ENCODE assay signal across 8 cellular contexts in genomic region chr7:151056286-151057037, GRCh38. TPM values are rescaled to one million over a fixed set of nuclear protein-coding genes. Genes with fewer than 3 reads are reported as not detected.
DNase-seq lines count a peak whose midpoint lies in the region; ATAC-seq and TF ChIP-seq lines count a peak whose summit lies in the region.
"Had no signal": no experiment of that assay in that cellular context is flagged by ENCODE, and none has a peak within 500 bp of the region (broad histone marks: within the 10 kb centered on the region; RNA-seq: fewer than 3 reads in every experiment).

No MANE protein-coding gene starts in this region.

- no peak overlapping the region for H3K18ac ChIP-seq in IMR-90 (ENCODE audit: low read depth, low read length)

- no peak for TF ChIP-seq POLR2A in IMR-90 (IDR thresholded peaks at IDR 0.05; ENCODE audit: low read depth, low read length)

- in situ Hi-C loops in IMR-90 (cut with MboI; ENCODE audit: low sequenced_read_pairs): no loop called here

- TF ChIP-seq RAD21 in IMR-90 (IDR thresholded peaks at IDR 0.05; ENCODE audit: low read length): no peak

- H3K27ac ChIP-seq in IMR-90 (ENCODE audit: insufficient read depth, low read length) (no peak overlapping the region), tibial artery (no peak overlapping the region)

- 0 out of 2 replicates have a peak overlapping the region, but pooled peaks have one; percentile 82 for H3K23ac ChIP-seq in IMR-90 (ENCODE audit: low read depth, low read length)

- H2BK15ac ChIP-seq in IMR-90 (ENCODE audit: low read depth, low read length): no peak overlapping the region

- H3K79me1 ChIP-seq in IMR-90 (ENCODE audit: low read depth in 1 of 2, low read length in 2 of 2): peaks cover 11 to 41% of the 10 kb centered on the region in 2 experiments

- no peaks in the 10 kb centered on the region for H3K9me3 Mint-ChIP-seq in brain
- no peaks in the 10 kb centered on the region for H3K9me3 Mint-ChIP-seq in neural crest cell

- peak overlapping the region; percentile 88 for H3K9ac ChIP-seq in IMR-90 (ENCODE audit: low read depth, low read length)

- peaks cover 27% of the 10 kb centered on the region for H3K4me1 ChIP-seq in IMR-90 (ENCODE audit: control insufficient read depth, insufficient read depth, low read length)
- peaks cover 0 to 37% (median 32%) of the 10 kb centered on the region in 4 donors for H3K4me1 ChIP-seq in tibial artery

- no peak overlapping the region for H4K91ac ChIP-seq in IMR-90 (ENCODE audit: insufficient read depth, low read depth, low read length)

- H2AK9ac ChIP-seq in IMR-90 (replicated peaks; ENCODE audit: low read depth, low read length, poor library complexity): peak overlapping the region; percentile 72

- no peak overlapping the region for H3K14ac ChIP-seq in IMR-90 (replicated peaks; ENCODE audit: low read depth, low read length)

- intact Hi-C loops in IMR-90 (cut with micrococcal nuclease): no loop called here
- intact Hi-C loops in tibial artery (cut with DNase I; ENCODE audit: low total_unique reads): no loop called here

- peak overlapping the region; percentile 81; the same call in 1 of the 2 replicates for H3K4me2 ChIP-seq in IMR-90 (ENCODE audit: low read depth, low read length)

- ATAC-seq in IMR-90 (ENCODE audit: low read depth): no peak
- ATAC-seq in HG03571 (IDR thresholded peaks at IDR 0.05; ENCODE audit: unreplicated experiment): no peak
- ATAC-seq in HG03457 (IDR thresholded peaks at IDR 0.05; ENCODE audit: unreplicated experiment): no peak
- ATAC-seq: esophagus mucosa had no signal

- no peak overlapping the region for H2AK5ac ChIP-seq in IMR-90 (ENCODE audit: low read depth, low read length)

- POLR2A ChIA-PET in IMR-90 (lab: Charles Lee; ENCODE audit: unreplicated experiment): no interaction called here

- BruUV-seq in IMR-90 (replicated peaks; lab: Mats Ljungman, UMichigan): no TSS peak

- peak overlapping the region; percentile 76; the same call in 1 of the 2 replicates for H3K4ac ChIP-seq in IMR-90 (ENCODE audit: low read depth, low read length)

- H3K27ac Mint-ChIP-seq in brain (peak overlapping the region; percentile 91 to 99 (median 98)), neural crest cell (ENCODE audit: unreplicated experiment) (no peak overlapping the region)

- WGBS in IMR-90 (ENCODE audit: extremely low coverage in 2 of 2, insufficient read length in 1 of 2), 2 experiments: 74% methylated on average over 4 of the region's 21 CpGs; no CpG with 5 or more reads in 1 of the 2 experiments

- H3K27me3 ChIP-seq in IMR-90 (ENCODE audit: control insufficient read depth, insufficient read depth, low read length) (no peaks in the 10 kb centered on the region), tibial artery (no peaks in the 10 kb centered on the region)

- H3K4me3 ChIP-seq in IMR-90 (ENCODE audit: insufficient read depth, low read depth, low read length) (no peak overlapping the region), tibial artery (peak overlapping the region in 1 of 2 donors; percentile 65)

- DNase-seq in IMR-90 (no peak), neural crest cell (ENCODE audit: low read depth, low spot score) (no peak), tibial artery (no peak)
- DNase-seq: NCI-H524 treated with DMSO at 0.1 percent for 48 hours had no signal

- peak overlapping the region; percentile 92 for H2AFZ ChIP-seq in IMR-90 (replicated peaks; ENCODE audit: low read length, poor library complexity)

- H3K36me3 ChIP-seq in IMR-90 (ENCODE audit: control insufficient read depth, insufficient read depth, low read length) (no peaks in the 10 kb centered on the region), tibial artery (peaks cover 0 to 12% (median 0%) of the 10 kb centered on the region in 3 donors)

- no peak overlapping the region for H3K56ac ChIP-seq in IMR-90 (ENCODE audit: extremely low read depth, insufficient read depth, low read length)

- CTCF ChIA-PET in IMR-90 (lab: Yijun Ruan, JAX): no interaction called here

- dilution Hi-C loops in IMR-90 (cut with HindIII; ENCODE audit: low sequenced_read_pairs, unreplicated experiment): no loop called here

- no peaks in the 10 kb centered on the region for H3K9me3 ChIP-seq in IMR-90 (ENCODE audit: control insufficient read depth, insufficient read depth, low read length)
- H3K9me3 ChIP-seq in tibial artery: no peaks in the 10 kb centered on the region

- no peak overlapping the region for H2BK120ac ChIP-seq in IMR-90 (ENCODE audit: low read depth, low read length)

- H3K36me3 Mint-ChIP-seq in brain (peaks cover 12% of the 10 kb centered on the region), neural crest cell (ENCODE audit: low read depth) (no peaks in the 10 kb centered on the region)

- no peak overlapping the region; a peak in 2 of 4 replicates for H4K8ac ChIP-seq in IMR-90 (ENCODE audit: low read depth in 2 of 2, low read length in 2 of 2)

- no peak overlapping the region for H2BK5ac ChIP-seq in IMR-90 (ENCODE audit: low read depth, low read length, poor library complexity, severe bottlenecking)

- H4K20me1 ChIP-seq in IMR-90 (ENCODE audit: insufficient read depth, low read length): peaks cover 6% of the 10 kb centered on the region; the same call in 1 of the 2 replicates

- H3K27me3 Mint-ChIP-seq in brain: peaks cover 11% of the 10 kb centered on the region
- peaks cover 4% of the 10 kb centered on the region for H3K27me3 Mint-ChIP-seq in neural crest cell (ENCODE audit: low read depth)

- H3K9me1 ChIP-seq in IMR-90 (ENCODE audit: insufficient read depth, low read length): peaks cover 7% of the 10 kb centered on the region; the same call in 1 of the 2 replicates

- H3K4me1 Mint-ChIP-seq in brain (peaks cover 53% of the 10 kb centered on the region), neural crest cell (peaks cover 41% of the 10 kb centered on the region)

- 0 out of 2 replicates have a peak, but pooled peaks have one; percentile 5 for TF ChIP-seq CTCF in IMR-90 (conservative IDR thresholded peaks at IDR 0.05; ENCODE audit: low read depth, low read length)
- TF ChIP-seq CTCF in brain (conservative IDR thresholded peaks at IDR 0.05): no peak
- TF ChIP-seq CTCF in neural crest cell (conservative IDR thresholded peaks at IDR 0.05): peak; percentile 16
- no peak for TF ChIP-seq CTCF in tibial artery (IDR thresholded peaks at IDR 0.05)

- H3K4me3 Mint-ChIP-seq in brain (peak overlapping the region; percentile 95 to 98 (median 97)), neural crest cell (peak overlapping the region; percentile 96)

- H2BK20ac ChIP-seq in IMR-90 (ENCODE audit: low read depth, low read length): no peak overlapping the region

- H4K5ac ChIP-seq in IMR-90 (ENCODE audit: low read depth, low read length): no peak overlapping the region

TF ChIP-seq in IMR-90, 13 proteins besides CTCF, POLR2A, EP300 and RAD21 (continues in another document):
- no peak for TF ChIP-seq ELK1 (IDR thresholded peaks at IDR 0.05; ENCODE audit: borderline replicate concordance, low read depth, low read length)
- TF ChIP-seq FOS (IDR thresholded peaks at IDR 0.05; ENCODE audit: low read depth, low read length): no peak
- TF ChIP-seq BHLHE40 (IDR thresholded peaks at IDR 0.05; ENCODE audit: low read depth, low read length): no peak
- no peak for TF ChIP-seq RFX5 (IDR thresholded peaks at IDR 0.05; ENCODE audit: low read depth, low read length)
- no peak for TF ChIP-seq SMC3 (IDR thresholded peaks at IDR 0.05; ENCODE audit: low read depth, low read length)
- no peak for TF ChIP-seq MAFK (IDR thresholded peaks at IDR 0.05; ENCODE audit: low read depth, low read length)
- no peak for TF ChIP-seq MAZ (IDR thresholded peaks at IDR 0.05; ENCODE audit: borderline replicate concordance, low read depth, low read length)

RNA-seq across cellular contexts. Expression of gene CDK5, which starts 1.2 kb away (rescaled TPM):
- total RNA-seq in IMR-90 (2012; rRNA removed) (22.4 and 24.7 TPM in 2 replicates), neural crest cell (38.9 TPM in 2 replicates)
- polyA plus RNA-seq in IMR-90 (2012; rRNA removed) (34.8 and 45.6 TPM in 2 replicates), brain (ENCODE audit: insufficient read depth, low read depth, low replicate concordance) (45.3 TPM)
- polyA plus RNA-seq in IMR-90 (2012; cell fraction: cytosol; rRNA removed): 29.1 and 41.6 TPM in 2 replicates
- 16.0 and 19.1 TPM in 2 replicates for polyA plus RNA-seq in IMR-90 (2012; cell fraction: nucleus; rRNA removed; ENCODE audit: low replicate concordance)

RNA-seq across cellular contexts. Expression of gene SLC4A2, which starts 2.9 kb away (rescaled TPM):
- 25.3 and 29.6 TPM in 2 replicates for total RNA-seq in IMR-90 (2012; rRNA removed)
- 91.0 and 112 TPM in 2 replicates for polyA plus RNA-seq in IMR-90 (2012; rRNA removed)
- polyA plus RNA-seq in IMR-90 (2012; cell fraction: cytosol; rRNA removed): 70.2 and 89.3 TPM in 2 replicates
- polyA plus RNA-seq in IMR-90 (2012; cell fraction: nucleus; rRNA removed; ENCODE audit: low replicate concordance): 205 and 510 TPM in 2 replicates
- 84.5 TPM for polyA plus RNA-seq in brain (ENCODE audit: insufficient read depth, low read depth, low replicate concordance)
- 139 and 141 TPM in 2 replicates for total RNA-seq in neural crest cell

RNA-seq across cellular contexts. Expression of gene ASIC3, which starts 8.1 kb away (rescaled TPM):
- not detected in 2 replicates for total RNA-seq in IMR-90 (2012; rRNA removed)
- polyA plus RNA-seq in IMR-90 (2012; rRNA removed): 0.70 and 0.74 TPM in 2 replicates
- polyA plus RNA-seq in IMR-90 (2012; cell fraction: cytosol; rRNA removed): 0.21 and 0.38 TPM in 2 replicates
- polyA plus RNA-seq in IMR-90 (2012; cell fraction: nucleus; rRNA removed; ENCODE audit: low replicate concordance): 4.8 and 9.1 TPM in 2 replicates
- 2.0 TPM for polyA plus RNA-seq in brain (ENCODE audit: insufficient read depth, low read depth, low replicate concordance)
- 4.7 and 6.0 TPM in 2 replicates for total RNA-seq in neural crest cell

RNA-seq across cellular contexts. Expression of gene FASTK, which starts 24.1 kb away (rescaled TPM):
- total RNA-seq in IMR-90 (2012; rRNA removed): 41.9 and 53.8 TPM in 2 replicates
- polyA plus RNA-seq in IMR-90 (2012; rRNA removed): 115 and 127 TPM in 2 replicates
- 99.0 and 130 TPM in 2 replicates for polyA plus RNA-seq in IMR-90 (2012; cell fraction: cytosol; rRNA removed)
- polyA plus RNA-seq in IMR-90 (2012; cell fraction: nucleus; rRNA removed; ENCODE audit: low replicate concordance): 430 and 1,164 TPM in 2 replicates
- polyA plus RNA-seq in brain (ENCODE audit: insufficient read depth, low read depth, low replicate concordance): 47.4 TPM
- 82.4 and 86.1 TPM in 2 replicates for total RNA-seq in neural crest cell

RNA-seq across cellular contexts. Expression of gene TMUB1, which starts 26.8 kb away (rescaled TPM):
- 6.8 and 7.8 TPM in 2 replicates for total RNA-seq in IMR-90 (2012; rRNA removed)
- 29.8 and 38.3 TPM in 2 replicates for polyA plus RNA-seq in IMR-90 (2012; rRNA removed)
- polyA plus RNA-seq in IMR-90 (2012; cell fraction: cytosol; rRNA removed): 24.3 and 48.1 TPM in 2 replicates
- polyA plus RNA-seq in IMR-90 (2012; cell fraction: nucleus; rRNA removed; ENCODE audit: low replicate concordance): 34.7 and 60.3 TPM in 2 replicates
- polyA plus RNA-seq in brain (ENCODE audit: insufficient read depth, low read depth, low replicate concordance): 80.0 TPM
- 44.9 and 46.5 TPM in 2 replicates for total RNA-seq in neural crest cell

Comparison
In these comparisons a context has a peak if more than half of its experiments do, and no peak if none do; other contexts are left out.
1. CTCF ChIP-seq: peak in IMR-90 (single experiment) and neural crest cell (single experiment); none in brain (0 of 2) and tibial artery (0 of 2).